In the genomic region with DNA sequence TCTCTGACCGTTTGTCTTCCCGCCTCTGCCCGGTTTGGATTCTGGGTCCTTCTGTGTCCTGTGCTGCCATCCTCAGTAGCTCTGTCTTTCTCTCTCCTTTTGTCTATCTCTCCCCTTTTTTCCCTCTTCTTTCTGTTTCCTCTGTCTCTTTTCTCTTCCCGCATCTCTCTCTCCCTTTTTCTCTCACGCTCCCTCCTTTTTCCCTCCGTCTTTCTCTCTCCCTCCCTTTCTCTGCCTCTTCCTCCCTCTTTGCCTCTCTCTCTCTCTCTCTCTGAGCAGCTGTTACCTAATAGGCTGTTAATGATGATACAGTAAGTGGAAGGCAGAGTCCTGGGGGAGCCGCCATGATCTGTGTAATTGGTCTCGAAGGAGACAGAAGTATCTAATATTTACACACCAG, we compare ENCODE assay signal across 20 cellular contexts.
"Had no signal": no experiment of that assay in that cellular context is flagged by ENCODE, and none has a peak within 500 bp of the region (broad histone marks: within the 10 kb centered on the region; RNA-seq: fewer than 3 reads in every experiment).

No MANE protein-coding gene starts in this region.

- H3K4me1 ChIP-seq: adrenal gland, prostate gland, thyroid gland, uterus had no signal

- H3K27me3 ChIP-seq: adrenal gland, esophagus muscularis mucosa, hepatocyte, thyroid gland, uterus had no signal

- H3K9me3 ChIP-seq: adrenal gland, esophagus muscularis mucosa, prostate gland, thyroid gland, uterus had no signal

- H3K4me2 ChIP-seq: hepatocyte had no signal

- H3K27ac ChIP-seq: adrenal gland, esophagus muscularis mucosa, hepatocyte, prostate gland, skin epidermis, thyroid gland, uterus had no signal

- H3K36me3 ChIP-seq: adrenal gland, esophagus muscularis mucosa, prostate gland, thyroid gland, uterus had no signal

- H3K36me3 Mint-ChIP-seq: activated naive CD4-positive, alpha-beta T cell treated with anti-CD3 and anti-CD28 coated beads, Interleukin-2, amount 50 U/mL, for 24 hours; naive B cell; stimulated activated naive B cell treated with anti-CD40 and anti-IgM and Interleukin-4, amounts not matched to agents 10 μg/mL and 1 μg/mL and 100 μg/mL, for 72 hours had no signal

- H3K4me3 ChIP-seq: adrenal gland, esophagus muscularis mucosa, hepatocyte, prostate gland, skin epidermis, thyroid gland, uterus had no signal

- DNase-seq: activated CD4-positive, alpha-beta T cell treated with anti-CD3 and anti-CD28 coated beads, Interleukin-2, amount 10 ng/mL, durations not matched to agents 24 days and 14 days; activated CD4-positive, CD25-positive, alpha-beta regulatory T cell; activated CD8-positive, alpha-beta memory T cell treated with anti-CD3 and anti-CD28 coated beads, Interleukin-2, amount 50 U/mL, for 4 hours; activated CD8-positive, alpha-beta T cell treated with anti-CD3 and anti-CD28 coated beads, Interleukin-2, amount 10 ng/mL, durations not matched to agents 7 days and 5 days; activated effector memory CD4-positive, alpha-beta T cell treated with anti-CD3 and anti-CD28 coated beads, Interleukin-2, amount 50 U/mL, for 16 hours; activated T-cell treated with anti-CD3 and anti-CD28 coated beads, Interleukin-2, amount 50 U/mL, for 48 hours; adrenal gland; islet precursor cell; naive B cell; right cardiac atrium; stimulated activated CD4-positive, alpha-beta T cell treated with anti-CD3 and anti-CD28 coated beads, Interleukin-15, amount 100 ng/mL, for 24 hours; stimulated activated CD4-positive, alpha-beta T cell treated with anti-CD3 and anti-CD28 coated beads, Interleukin-4, amount 100 ng/mL, for 1 hour; stimulated activated naive B cell treated with anti-CD40 and anti-IgM and Interleukin-4, amounts not matched to agents 10 μg/mL and 1 μg/mL and 100 μg/mL, for 72 hours; thyroid gland; uterus had no signal

- H3K4me3 Mint-ChIP-seq: activated CD4-positive, alpha-beta T cell treated with anti-CD3 and anti-CD28 coated beads, Interleukin-2, amount 10 ng/mL, durations not matched to agents 24 days and 14 days; activated CD8-positive, alpha-beta T cell treated with anti-CD3 and anti-CD28 coated beads, Interleukin-2, amount 10 ng/mL, durations not matched to agents 7 days and 5 days; activated naive CD4-positive, alpha-beta T cell treated with anti-CD3 and anti-CD28 coated beads, Interleukin-2, amount 50 U/mL, for 24 hours; naive B cell; stimulated activated naive B cell treated with anti-CD40 and anti-IgM and Interleukin-4, amounts not matched to agents 10 μg/mL and 1 μg/mL and 100 μg/mL, for 72 hours had no signal

- H3K9me3 Mint-ChIP-seq: activated CD4-positive, alpha-beta T cell treated with anti-CD3 and anti-CD28 coated beads, Interleukin-2, amount 10 ng/mL, durations not matched to agents 24 days and 14 days; activated naive CD4-positive, alpha-beta T cell treated with anti-CD3 and anti-CD28 coated beads, Interleukin-2, amount 50 U/mL, for 24 hours; stimulated activated naive B cell treated with anti-CD40 and anti-IgM and Interleukin-4, amounts not matched to agents 10 μg/mL and 1 μg/mL and 100 μg/mL, for 72 hours had no signal

- H3K27ac Mint-ChIP-seq: activated CD4-positive, alpha-beta T cell treated with anti-CD3 and anti-CD28 coated beads, Interleukin-2, amount 10 ng/mL, durations not matched to agents 24 days and 14 days; activated CD8-positive, alpha-beta T cell treated with anti-CD3 and anti-CD28 coated beads, Interleukin-2, amount 10 ng/mL, durations not matched to agents 7 days and 5 days; activated naive CD4-positive, alpha-beta T cell treated with anti-CD3 and anti-CD28 coated beads, Interleukin-2, amount 50 U/mL, for 24 hours; stimulated activated naive B cell treated with anti-CD40 and anti-IgM and Interleukin-4, amounts not matched to agents 10 μg/mL and 1 μg/mL and 100 μg/mL, for 72 hours had no signal
